ENCODE assay signal across 30 cellular contexts in the genomic region with DNA sequence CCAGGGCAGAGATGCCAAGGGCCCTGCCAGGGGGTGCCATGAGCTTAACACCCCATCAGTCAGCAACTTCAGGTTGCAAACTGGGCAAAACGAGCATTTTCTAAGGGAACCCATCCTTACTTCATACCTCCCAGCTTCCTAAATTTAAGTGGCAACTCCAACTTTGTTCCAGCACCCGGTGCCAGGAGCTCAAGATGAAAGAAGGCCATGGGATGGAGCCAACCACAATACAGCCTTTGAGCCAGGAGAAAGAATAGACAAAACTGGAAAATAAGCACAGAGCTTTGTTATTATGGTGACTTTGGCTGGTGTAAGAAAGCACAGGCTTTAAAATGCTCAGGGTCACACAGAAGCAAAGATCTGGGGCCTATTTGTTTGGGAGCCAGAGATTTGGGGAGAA.
"Had no signal": no experiment of that assay in that cellular context is flagged by ENCODE, and none has a peak within 500 bp of the region (broad histone marks: within the 10 kb centered on the region; RNA-seq: fewer than 3 reads in every experiment).

No MANE protein-coding gene starts in this region.

- H3K9me3 Mint-ChIP-seq: T-helper 1 cell treated with Interleukin-12 subunit alpha and Interleukin-12 subunit beta and Interleukin-4 antibody, amounts not matched to agents 30 μg/mL and 1 μg/mL, for 36 hours had no signal

- H3K27me3 Mint-ChIP-seq: effector memory CD8-positive, alpha-beta T cell; naive thymus-derived CD8-positive, alpha-beta T cell; stimulated activated naive B cell treated with anti-CD40 and anti-IgM and Interleukin-4, amounts not matched to agents 10 μg/mL and 1 μg/mL and 100 μg/mL, for 72 hours had no signal

- H3K36me3 ChIP-seq: heart right ventricle, right lobe of liver, stomach, suprapubic skin, transverse colon had no signal

- H3K79me2 ChIP-seq: parathyroid adenoma had no signal

- H3K4me3 Mint-ChIP-seq: activated T-cell treated with anti-CD3 and anti-CD28 coated beads, Interleukin-2, amount 50 U/mL, for 24 hours; activated T-helper 17 cell treated with anti-CD3 and anti-CD28 coated beads, Interleukin-2, amount 50 U/mL, for 72 hours; effector memory CD8-positive, alpha-beta T cell; naive thymus-derived CD8-positive, alpha-beta T cell; neural crest cell; stimulated activated naive B cell treated with anti-CD40 and anti-IgM and Interleukin-4, amounts not matched to agents 10 μg/mL and 1 μg/mL and 100 μg/mL, for 72 hours; T-helper 1 cell treated with Interleukin-12 subunit alpha and Interleukin-12 subunit beta and Interleukin-4 antibody, amounts not matched to agents 30 μg/mL and 1 μg/mL, for 36 hours had no signal

- DNase-seq: activated CD4-positive, alpha-beta T cell treated with anti-CD3 and anti-CD28 coated beads for 4 hours; activated CD4-positive, alpha-beta T cell treated with anti-CD3 and anti-CD28 coated beads, Interleukin-2, amount 50 U/mL, for 4 hours; activated CD8-positive, alpha-beta memory T cell treated with anti-CD3 and anti-CD28 coated beads, Interleukin-2, amount 50 U/mL, for 4 hours; activated naive CD4-positive, alpha-beta T cell; activated T-cell treated with anti-CD3 and anti-CD28 coated beads, Interleukin-2, amount 50 U/mL, for 24 hours; cortex of kidney; effector memory CD8-positive, alpha-beta T cell; erythroblast; foreskin keratinocyte; heart right ventricle; mesenchymal stem cell; naive thymus-derived CD8-positive, alpha-beta T cell; right lobe of liver; SK-N-SH; small intestine; stimulated activated CD4-positive, alpha-beta T cell treated with anti-CD3 and anti-CD28 coated beads, Interleukin-1b, Interleukin-23, amount 100 ng/mL, for 48 hours; stimulated activated CD4-positive, alpha-beta T cell treated with anti-CD3 and anti-CD28 coated beads, Interleukin-4, amount 100 ng/mL, for 4 hours; stimulated activated CD8-positive, alpha-beta memory T cell treated with anti-CD3 and anti-CD28 coated beads, Interleukin-4, amount 100 ng/mL, for 48 hours; stimulated activated naive B cell treated with anti-CD40 and anti-IgM and Interleukin-4, amounts not matched to agents 10 μg/mL and 1 μg/mL and 100 μg/mL, for 72 hours; stomach; SW 1271; T-helper 9 cell; transverse colon had no signal

- H3K27ac Mint-ChIP-seq: activated naive CD4-positive, alpha-beta T cell treated with anti-CD3 and anti-CD28 coated beads, Interleukin-2, amount 50 U/mL, for 72 hours; activated T-cell treated with anti-CD3 and anti-CD28 coated beads, Interleukin-2, amount 50 U/mL, for 24 hours; activated T-helper 17 cell treated with anti-CD3 and anti-CD28 coated beads, Interleukin-2, amount 50 U/mL, for 72 hours; effector memory CD8-positive, alpha-beta T cell; naive thymus-derived CD8-positive, alpha-beta T cell; stimulated activated naive B cell treated with anti-CD40 and anti-IgM and Interleukin-4, amounts not matched to agents 10 μg/mL and 1 μg/mL and 100 μg/mL, for 72 hours; T-helper 1 cell treated with Interleukin-12 subunit alpha and Interleukin-12 subunit beta and Interleukin-4 antibody, amounts not matched to agents 30 μg/mL and 1 μg/mL, for 36 hours had no signal

- H3K27ac ChIP-seq: foreskin keratinocyte, heart right ventricle, parathyroid adenoma, right lobe of liver, stomach, suprapubic skin, transverse colon, VCaP had no signal

- H3K36me3 Mint-ChIP-seq: stimulated activated naive B cell treated with anti-CD40 and anti-IgM and Interleukin-4, amounts not matched to agents 10 μg/mL and 1 μg/mL and 100 μg/mL, for 72 hours had no signal

- H3K9me3 ChIP-seq: right lobe of liver, SK-N-SH, transverse colon had no signal

- H3K4me1 ChIP-seq: foreskin keratinocyte, parathyroid adenoma, right lobe of liver had no signal

- H3K9ac ChIP-seq: parathyroid adenoma, SK-N-SH had no signal

- ATAC-seq: activated naive CD4-positive, alpha-beta T cell treated with anti-CD3 and anti-CD28 coated beads, Interleukin-2, amount 50 U/mL, for 72 hours; activated T-helper 17 cell treated with anti-CD3 and anti-CD28 coated beads, Interleukin-2, amount 50 U/mL, for 72 hours; effector memory CD8-positive, alpha-beta T cell; foreskin keratinocyte; heart right ventricle; naive thymus-derived CD8-positive, alpha-beta T cell; right lobe of liver; stimulated activated naive B cell treated with anti-CD40 and anti-IgM and Interleukin-4, amounts not matched to agents 10 μg/mL and 1 μg/mL and 100 μg/mL, for 72 hours had no signal

- H3K27me3 ChIP-seq: foreskin keratinocyte, heart right ventricle, right lobe of liver, stomach, suprapubic skin, transverse colon had no signal

- H3K4me2 ChIP-seq: SK-N-SH had no signal

- H3K4me3 ChIP-seq: heart right ventricle, right lobe of liver, stomach, suprapubic skin, transverse colon had no signal

- H2AFZ ChIP-seq: parathyroid adenoma had no signal

- H3K4me1 Mint-ChIP-seq: activated T-helper 17 cell treated with anti-CD3 and anti-CD28 coated beads, Interleukin-2, amount 50 U/mL, for 72 hours; neural crest cell; stimulated activated naive B cell treated with anti-CD40 and anti-IgM and Interleukin-4, amounts not matched to agents 10 μg/mL and 1 μg/mL and 100 μg/mL, for 72 hours had no signal
